23 cellular contexts compared by ENCODE assay signal in genomic region chr1:90924982-90925381, GRCh38.
DNase-seq lines count a peak whose midpoint lies in the region; ATAC-seq, FAIRE-seq and TF ChIP-seq lines count a peak whose summit lies in the region.
"Had no signal": no experiment of that assay in that cellular context is flagged by ENCODE, and none has a peak within 500 bp of the region (broad histone marks: within the 10 kb centered on the region; RNA-seq: fewer than 3 reads in every experiment).

No MANE protein-coding gene starts in this region.

- H3K27me3 ChIP-seq in HUES6 (ENCODE audit: control insufficient read depth, insufficient read depth, low read length) = no peaks in the 10 kb centered on the region
- no peaks in the 10 kb centered on the region for H3K27me3 ChIP-seq in K562 (ENCODE audit: control insufficient read depth in 2 of 2, insufficient read depth in 2 of 2, low read length in 2 of 2)
- H3K27me3 ChIP-seq in sigmoid colon = no peaks in the 10 kb centered on the region
- H3K27me3 ChIP-seq: SJCRH30, upper lobe of right lung had no signal

- H3K79me2 ChIP-seq in K562 (ENCODE audit: control insufficient read depth, insufficient read depth, low read length) = peaks cover 86% of the 10 kb centered on the region

- no peaks in the 10 kb centered on the region for H3K9me1 ChIP-seq in K562 (ENCODE audit: control insufficient read depth, insufficient read depth, low read length)

- no peak overlapping the region; the same call in 1 of the 2 replicates for H3K4me3 ChIP-seq in HUES6 (ENCODE audit: low read depth, low read length)
- H3K4me3 ChIP-seq in K562 = no peak overlapping the region
- no peak overlapping the region for H3K4me3 ChIP-seq in mesodermal cell (ENCODE audit: extremely low read depth, insufficient read depth, low read length, poor library complexity, severe bottlenecking)
- no peak overlapping the region for H3K4me3 ChIP-seq in sigmoid colon
- H3K4me3 ChIP-seq: SJCRH30, skin epidermis, upper lobe of right lung had no signal

- no peak for ATAC-seq in K562
- no peak for ATAC-seq in GM19455 (IDR thresholded peaks at IDR 0.05; ENCODE audit: unreplicated experiment)
- no peak for ATAC-seq in GM21825 (IDR thresholded peaks at IDR 0.05; ENCODE audit: unreplicated experiment)
- no peak for ATAC-seq in HG03457 (IDR thresholded peaks at IDR 0.05; ENCODE audit: unreplicated experiment)
- ATAC-seq: naive thymus-derived CD8-positive, alpha-beta T cell; upper lobe of right lung had no signal

- no TSS peak for BruUV-seq in K562 (replicated peaks; lab: Mats Ljungman, UMichigan)

- H3K9ac ChIP-seq in HUES6 (ENCODE audit: low read length) = no peak overlapping the region
- H3K9ac ChIP-seq in K562 (ENCODE audit: insufficient read depth in 1 of 2, low read depth in 2 of 2, low read length in 2 of 2) = no peak overlapping the region

- FAIRE-seq in K562 (lab: Jason Lieb, UNC) = no peak

- no peak for TF ChIP-seq EP300 in K562 (IDR thresholded peaks at IDR 0.05; ENCODE audit: low read length)
- TF ChIP-seq EP300 in sigmoid colon (IDR thresholded peaks at IDR 0.05) = no peak

- no peaks in the 10 kb centered on the region for H4K20me1 ChIP-seq in K562 (replicated peaks; ENCODE audit: control insufficient read depth, insufficient read depth, low read length)

- TF ChIP-seq POLR2A in K562 (conservative IDR thresholded peaks at IDR 0.05) = no peak
- TF ChIP-seq POLR2A in sigmoid colon (IDR thresholded peaks at IDR 0.05) = no peak

- peaks cover 56% of the 10 kb centered on the region for H3K4me1 ChIP-seq in HUES6 (ENCODE audit: control insufficient read depth, insufficient read depth, low read length)
- peaks cover 3 to 27% of the 10 kb centered on the region in 2 experiments; a peak in 2 of 5 replicates for H3K4me1 ChIP-seq in K562 (replicated peaks in 1 of 2; ENCODE audit: control insufficient read depth in 2 of 2, insufficient read depth in 2 of 2, low read length in 2 of 2)
- H3K4me1 ChIP-seq in mesodermal cell (ENCODE audit: control insufficient read depth, insufficient read depth, low read length, poor library complexity, severe bottlenecking) = peaks cover 23% of the 10 kb centered on the region
- peaks cover 0 to 66% (median 37%) of the 10 kb centered on the region in 4 donors for H3K4me1 ChIP-seq in sigmoid colon

- intact Hi-C loops in K562 (cut with micrococcal nuclease) = no loop called here
- intact Hi-C loops in sigmoid colon (cut with DNase I) = no loop called here

- H3K4me2 ChIP-seq in K562 (ENCODE audit: insufficient read depth, low read length) = no peak overlapping the region

- H3K9me3 ChIP-seq in HUES6 (ENCODE audit: control insufficient read depth, insufficient read depth, low read depth, low read length) (0 out of 2 replicates have a peak, but pooled peaks cover 2% of the 10 kb centered on the region), K562 (replicated peaks; ENCODE audit: control insufficient read depth, insufficient read depth, low read depth, low read length) (peaks cover 11% of the 10 kb centered on the region; the same call in 1 of the 2 replicates), mesodermal cell (ENCODE audit: control insufficient read depth, low read length) (no peaks in the 10 kb centered on the region), sigmoid colon (no peaks in the 10 kb centered on the region)
- H3K9me3 ChIP-seq: SJCRH30, upper lobe of right lung had no signal

- POLR2A ChIA-PET in K562 (lab: Yijun Ruan, JAX) = interaction anchor here (1.2 kb wide), 1 partner anchor 11 kb away, joined by 3 read pairs; no protein-coding TSS in a partner anchor

- H3K27ac ChIP-seq in HUES6 (ENCODE audit: low read depth, low read length) = peak overlapping the region; percentile 33; the same call in 1 of the 2 replicates
- peak overlapping the region; percentile 77; the same call in 1 of the 3 replicates for H3K27ac ChIP-seq in K562 (ENCODE audit: extremely low read depth, low read depth, low read length)
- peak overlapping the region; percentile 1 for H3K27ac ChIP-seq in mesodermal cell (ENCODE audit: low read depth, low read length, severe bottlenecking)
- peak overlapping the region in 1 of 4 donors; percentile 43 for H3K27ac ChIP-seq in sigmoid colon
- H3K27ac ChIP-seq: HL-60, SJCRH30, skin epidermis, upper lobe of right lung had no signal

- 84% methylated on average over 4 of the region's 4 CpGs for WGBS in K562 (ENCODE audit: insufficient coverage, low coverage, missing lambda C conversion rate)
- no CpG with 5 or more reads among the region's 4 CpGs for WGBS in mesodermal cell (ENCODE audit: insufficient coverage in 2 of 2), 2 experiments
- WGBS in sigmoid colon, 2 donors = 96% methylated on average over 4 of the region's 4 CpGs

- TF ChIP-seq RAD21 in K562 (CRISPR knock-in tag; conservative IDR thresholded peaks at IDR 0.05 in 1 of 2, IDR thresholded peaks at IDR 0.05 in 1 of 2) = no peak

- no peak overlapping the region for H2AFZ ChIP-seq in K562 (ENCODE audit: low read depth, low read length)

- CTCF ChIA-PET in K562 (lab: Yijun Ruan, JAX; ENCODE audit: low intra/inter-chr PET ratio) = no interaction called here

- DNase-seq in ELF-1 (ENCODE audit: low read depth, low spot score) (peak; percentile 22), K562 (ENCODE audit: extremely low read depth in 1 of 4, low spot score in 3 of 4) (no peak), sigmoid colon (no peak)
- DNase-seq: activated CD4-positive, alpha-beta T cell treated with anti-CD3 and anti-CD28 coated beads, Interleukin-2, amount 50 U/mL, for 4 hours; activated naive CD4-positive, alpha-beta T cell; anterior cingulate cortex; COR-L47; HCEC 1CT; kidney; mammary epithelial cell; naive thymus-derived CD8-positive, alpha-beta T cell; NCI-H2081; NCI-H526; SJCRH30; stimulated activated CD4-positive, alpha-beta T cell treated with anti-CD3 and anti-CD28 coated beads, Interleukin-4, amount 100 ng/mL, for 4 hours; upper lobe of right lung had no signal

- H3K36me3 ChIP-seq in HUES6 (ENCODE audit: control insufficient read depth, insufficient read depth, low read length) = no peaks in the 10 kb centered on the region
- H3K36me3 ChIP-seq in K562 (ENCODE audit: control insufficient read depth, insufficient read depth, low read length) = peaks cover 6% of the 10 kb centered on the region; the same call in 1 of the 3 replicates
- peaks cover 15% of the 10 kb centered on the region for H3K36me3 ChIP-seq in mesodermal cell (ENCODE audit: control insufficient read depth, insufficient read depth, low read length)
- H3K36me3 ChIP-seq in sigmoid colon = no peaks in the 10 kb centered on the region
- H3K36me3 ChIP-seq: SJCRH30, upper lobe of right lung had no signal

- in situ Hi-C loops in K562 (cut with MboI) = no loop called here

- TF ChIP-seq CTCF in K562 (IDR thresholded peaks at IDR 0.05 in 2 of 3, conservative IDR thresholded peaks at IDR 0.05 in 1 of 3; ENCODE audit: insufficient read depth in 2 of 3, low read depth in 1 of 3, low read length in 3 of 3) (no peak), sigmoid colon (IDR thresholded peaks at IDR 0.05) (no peak)

TF ChIP-seq in K562, 482 proteins besides CTCF, POLR2A, EP300 and RAD21:
- TF ChIP-seq ZNF121 (CRISPR knock-in tag; conservative IDR thresholded peaks at IDR 0.05) = no peak
- TF ChIP-seq ZNF644 (tag; IDR thresholded peaks at IDR 0.05; ENCODE audit: low read depth) = peak; percentile 39; the same call in 1 of the 2 replicates
